19 cellular contexts compared by ENCODE assay signal in the genomic region with DNA sequence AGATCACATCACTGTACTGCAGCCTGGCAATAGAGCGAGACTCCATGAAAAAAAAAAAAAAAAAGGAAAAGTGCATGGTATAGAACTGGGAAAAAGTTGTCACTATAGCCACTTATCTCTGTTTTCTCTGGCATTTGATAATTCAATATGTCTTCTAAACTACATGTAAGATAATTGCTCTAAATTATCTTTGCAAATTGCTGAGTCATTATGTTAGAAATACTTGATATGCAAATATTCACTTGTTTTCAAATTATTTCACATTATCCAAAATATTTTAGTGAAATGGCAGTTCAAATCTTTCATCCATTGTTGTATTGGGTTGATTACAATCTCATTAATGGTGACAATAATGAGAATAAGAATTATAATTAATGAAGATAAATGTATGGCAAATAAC.
DNase-seq lines count a peak whose midpoint lies in the region; ATAC-seq, FAIRE-seq and TF ChIP-seq lines count a peak whose summit lies in the region.
"Had no signal": no experiment of that assay in that cellular context is flagged by ENCODE, and none has a peak within 500 bp of the region (broad histone marks: within the 10 kb centered on the region; RNA-seq: fewer than 3 reads in every experiment).

No MANE protein-coding gene starts in this region.

- H3K4me1 ChIP-seq in HepG2 (ENCODE audit: insufficient read depth, low read length) (no peaks in the 10 kb centered on the region), right lobe of liver (no peaks in the 10 kb centered on the region), HCT116 (ENCODE audit: control insufficient read depth in 1 of 2, insufficient read depth in 2 of 2, low read length in 2 of 2) (no peaks in the 10 kb centered on the region)

- H3K4me2 ChIP-seq in HepG2 (ENCODE audit: low read depth, low read length) (no peak overlapping the region), HCT116 (ENCODE audit: low read length) (no peak overlapping the region)

- no peak overlapping the region for H3K4me3 Mint-ChIP-seq in CD4-positive, alpha-beta T cell
- H3K4me3 Mint-ChIP-seq: CD8-positive, alpha-beta T cell had no signal

- POLR2A ChIA-PET in HepG2 (lab: Yijun Ruan, JAX): no interaction called here
- POLR2A ChIA-PET in HCT116 (lab: Charles Lee): no interaction called here
- POLR2A ChIA-PET in CD4-positive, alpha-beta T cell (lab: Charles Lee): no interaction called here

- H3K4me3 ChIP-seq in HepG2 (replicated peaks in 1 of 3; ENCODE audit: insufficient read depth in 1 of 3, low read depth in 2 of 3, low read length in 3 of 3): no peak overlapping the region
- H3K4me3 ChIP-seq in right lobe of liver: no peak overlapping the region
- no peak overlapping the region for H3K4me3 ChIP-seq in HCT116 (replicated peaks in 1 of 2; ENCODE audit: low read depth in 1 of 2, low read length in 2 of 2)

- TF ChIP-seq POLR2A in HepG2 (IDR thresholded peaks at IDR 0.05; ENCODE audit: insufficient read depth in 1 of 2, low read depth in 2 of 2, low read length in 2 of 2): no peak
- no peak for TF ChIP-seq POLR2A in right lobe of liver (IDR thresholded peaks at IDR 0.05)
- TF ChIP-seq POLR2A in HCT116 (IDR thresholded peaks at IDR 0.05; ENCODE audit: borderline replicate concordance, extremely low read depth, insufficient read depth, insufficient read length): no peak

- FAIRE-seq in HepG2 (lab: Jason Lieb, UNC) (no peak), TTC549 (lab: Jason Lieb, UNC) (peak; percentile 69)
- FAIRE-seq: GM12891, GM18507, GM19239, H1 had no signal

- no TSS peak for BruUV-seq in HepG2 (replicated peaks; lab: Mats Ljungman, UMichigan)
- no TSS peak for BruUV-seq in HCT116 (replicated peaks; lab: Mats Ljungman, UMichigan)

- TF ChIP-seq CTCF in HepG2 (CRISPR knock-in tag; IDR thresholded peaks at IDR 0.05) (no peak), right lobe of liver (IDR thresholded peaks at IDR 0.05) (no peak), HCT116 (IDR thresholded peaks at IDR 0.05 in 2 of 3, conservative IDR thresholded peaks at IDR 0.05 in 1 of 3; ENCODE audit: borderline replicate concordance in 1 of 3, insufficient read depth in 1 of 3, low read depth in 2 of 3, low read length in 2 of 3) (no peak)
- no peak for TF ChIP-seq CTCF in CD4-positive, alpha-beta T cell (IDR thresholded peaks at IDR 0.05)

- H3K36me3 ChIP-seq in HepG2 (replicated peaks in 1 of 2; ENCODE audit: control insufficient read depth in 1 of 2, insufficient read depth in 2 of 2, low read length in 2 of 2) (no peaks in the 10 kb centered on the region), right lobe of liver (no peaks in the 10 kb centered on the region), HCT116 (ENCODE audit: control insufficient read depth in 1 of 2, insufficient read depth in 2 of 2, low read length in 2 of 2) (no peaks in the 10 kb centered on the region)

- no peaks in the 10 kb centered on the region for H3K9me3 ChIP-seq in HepG2 (ENCODE audit: low read length)
- H3K9me3 ChIP-seq in right lobe of liver: no peaks in the 10 kb centered on the region
- H3K9me3 ChIP-seq in HCT116 (ENCODE audit: control insufficient read depth in 1 of 2, insufficient read depth in 1 of 2, low read depth in 1 of 2, low read length in 2 of 2): no peaks in the 10 kb centered on the region
- no peaks in the 10 kb centered on the region for H3K9me3 ChIP-seq in CD4-positive, alpha-beta T cell (ENCODE audit: control insufficient read depth, low read length)

- RAD21 ChIA-PET in HCT116 (lab: Charles Lee; ENCODE audit: low non-redundant PET in 1 of 2, low total read pairs in 2 of 2, uncharacterized antibody in 2 of 2, unreplicated experiment in 2 of 2): no interaction called here

- no peaks in the 10 kb centered on the region for H3K36me3 Mint-ChIP-seq in CD4-positive, alpha-beta T cell (ENCODE audit: low read depth)
- H3K36me3 Mint-ChIP-seq: CD8-positive, alpha-beta T cell had no signal

- no peaks in the 10 kb centered on the region for H3K4me1 Mint-ChIP-seq in CD4-positive, alpha-beta T cell (ENCODE audit: low read depth)

- H2AFZ ChIP-seq in HepG2 (ENCODE audit: low read length) (no peak overlapping the region), HCT116 (ENCODE audit: low read depth, low read length, poor library complexity, severe bottlenecking) (peak overlapping the region; percentile 61)

- ATAC-seq in HepG2: no peak
- ATAC-seq in right lobe of liver: no peak
- no peak for ATAC-seq in HCT116
- ATAC-seq in CD4-positive, alpha-beta T cell (ENCODE audit: poor library complexity): no peak
- ATAC-seq in HG02885 (IDR thresholded peaks at IDR 0.05; ENCODE audit: poor library complexity, unreplicated experiment): no peak
- no peak for ATAC-seq in GM18873 (IDR thresholded peaks at IDR 0.05; ENCODE audit: low FRiP score, unreplicated experiment)
- ATAC-seq: CD8-positive, alpha-beta T cell had no signal

- no peak for TF ChIP-seq EP300 in HepG2 (IDR thresholded peaks at IDR 0.05; ENCODE audit: low read depth in 2 of 2, low read length in 2 of 2)
- TF ChIP-seq EP300 in HepG2 (CRISPR knock-in tag; IDR thresholded peaks at IDR 0.05; ENCODE audit: borderline replicate concordance): no peak

- H3K9me3 Mint-ChIP-seq in CD4-positive, alpha-beta T cell: peaks cover 2% of the 10 kb centered on the region
- H3K9me3 Mint-ChIP-seq: CD8-positive, alpha-beta T cell had no signal

- no peak for DNase-seq in HepG2 (ENCODE audit: low spot score)
- no peak for DNase-seq in right lobe of liver
- no peak for DNase-seq in HCT116 (ENCODE audit: low read depth, low spot score)
- DNase-seq in CD4-positive, alpha-beta T cell: no peak
- no peak for DNase-seq in COLO829 (ENCODE audit: low spot score)
- DNase-seq: C1 segment of cervical spinal cord; CD8-positive, alpha-beta T cell; DMS79 treated with DMSO at 0.1 percent for 48 hours; GF-D8; H7; HCEC 1CT had no signal

- H3K27me3 ChIP-seq in HepG2 (ENCODE audit: control insufficient read depth in 1 of 2, insufficient read depth in 2 of 2, low read length in 2 of 2): no peaks in the 10 kb centered on the region
- no peaks in the 10 kb centered on the region for H3K27me3 ChIP-seq in right lobe of liver
- H3K27me3 ChIP-seq in HCT116 (ENCODE audit: insufficient read depth, low read length): no peaks in the 10 kb centered on the region
- no peaks in the 10 kb centered on the region for H3K27me3 ChIP-seq in CD4-positive, alpha-beta T cell (ENCODE audit: control insufficient read depth, insufficient read depth, low read length)

- no peak overlapping the region for H3K27ac Mint-ChIP-seq in CD4-positive, alpha-beta T cell
- H3K27ac Mint-ChIP-seq: CD8-positive, alpha-beta T cell had no signal

- no peaks in the 10 kb centered on the region for H4K20me1 ChIP-seq in HepG2 (ENCODE audit: insufficient read depth, low read length)
- H4K20me1 ChIP-seq in HCT116 (ENCODE audit: insufficient read depth): no peaks in the 10 kb centered on the region

- WGBS in HepG2 (ENCODE audit: low lambda C conversion rate): 0% methylated on average over 1 of the region's 1 CpG
- 80% methylated on average over 1 of the region's 1 CpG for WGBS in right lobe of liver (ENCODE audit: insufficient coverage, low coverage, low lambda C conversion rate, missing lambda C conversion rate)

- intact Hi-C loops in HepG2 (cut with micrococcal nuclease; ENCODE audit: unreplicated experiment) (no loop called here), right lobe of liver (cut with DNase I) (no loop called here), HCT116 (cut with micrococcal nuclease) (no loop called here)
- intact Hi-C loops in CD4-positive, alpha-beta T cell (cut with DNase I, micrococcal nuclease): no loop called here

- no peak for TF ChIP-seq RAD21 in HepG2 (CRISPR knock-in tag; IDR thresholded peaks at IDR 0.05)
- TF ChIP-seq RAD21 in HCT116 (IDR thresholded peaks at IDR 0.05; ENCODE audit: low read depth): no peak

- no peak overlapping the region for H3K27ac ChIP-seq in HepG2 (ENCODE audit: extremely low read length, insufficient read depth, low read length)
- no peak overlapping the region for H3K27ac ChIP-seq in right lobe of liver
- no peak overlapping the region for H3K27ac ChIP-seq in HCT116 (ENCODE audit: low read depth, low read length)
- H3K27ac ChIP-seq in CD4-positive, alpha-beta T cell (ENCODE audit: low read depth, low read length): no peak overlapping the region
- H3K27ac ChIP-seq: 22Rv1 had no signal

- H3K27me3 Mint-ChIP-seq in CD4-positive, alpha-beta T cell: no peaks in the 10 kb centered on the region

- H3K79me2 ChIP-seq in HepG2 (ENCODE audit: insufficient read depth, low read length) (no peaks in the 10 kb centered on the region), HCT116 (ENCODE audit: insufficient read depth, low read length) (no peaks in the 10 kb centered on the region)

- H3K9ac ChIP-seq in HepG2 (ENCODE audit: insufficient read depth, low read depth, low read length): no peak overlapping the region
- no peak overlapping the region for H3K9ac ChIP-seq in HCT116 (ENCODE audit: low read length)

- CTCF ChIA-PET in HepG2 (lab: Yijun Ruan, JAX; ENCODE audit: low intra/inter-chr PET ratio, low total read pairs): no interaction called here
- CTCF ChIA-PET in HCT116 (lab: Charles Lee): no interaction called here
- CTCF ChIA-PET in CD4-positive, alpha-beta T cell (lab: Charles Lee): no interaction called here

- no peaks in the 10 kb centered on the region for H3K9me2 ChIP-seq in HCT116 (ENCODE audit: insufficient read depth)

- in situ Hi-C loops in HepG2 (cut with HindIII; ENCODE audit: extremely low pct_ligation_motif_present, low pct_unique_long_range_greater_than_20kb): no loop called here

TF ChIP-seq in HepG2, 621 proteins besides CTCF, POLR2A, EP300 and RAD21 (continues in another document):
- TF ChIP-seq MAFK (conservative IDR thresholded peaks at IDR 0.05 in 1 of 2, IDR thresholded peaks at IDR 0.05 in 1 of 2; ENCODE audit: low read length in 2 of 2): peak; percentile 62 to 82; a peak in 3 of 4 replicates

TF ChIP-seq in HCT116, 20 proteins besides CTCF, POLR2A, EP300 and RAD21 (continues in another document):
- TF ChIP-seq ZBTB33 (IDR thresholded peaks at IDR 0.05; ENCODE audit: extremely low read depth, insufficient replicate concordance, low read length): no peak
- TF ChIP-seq SIN3A (IDR thresholded peaks at IDR 0.05; ENCODE audit: low read depth): no peak
